ENCODE assay signal across 9 cellular contexts in genomic region chr20:62641749-62642665, GRCh38. TPM values are rescaled to one million over a fixed set of nuclear protein-coding genes. Genes with fewer than 3 reads are reported as not detected.
A peak's percentile ranks its signal among the peaks of the same experiment; 100 is the strongest.
DNase-seq lines count a peak whose midpoint lies in the region; ATAC-seq, FAIRE-seq and TF ChIP-seq lines count a peak whose summit lies in the region.
"Had no signal": no experiment of that assay in that cellular context is flagged by ENCODE, and none has a peak within 500 bp of the region (broad histone marks: within the 10 kb centered on the region; RNA-seq: fewer than 3 reads in every experiment).

Gene SLCO4A1, plus strand, starts transcription at chr20:62642503. Its CDS starts 13,952 bp downstream, at chr20:62656455.

- DNase-seq in A549 (ENCODE audit: low read depth in 1 of 2, low spot score in 1 of 2) (peak; percentile 64 to 81), NCI-H69 (lab: John Stamatoyannopoulos, UW) (peak; percentile 89), lung microvascular endothelial cell (ENCODE audit: low read depth in 2 of 2) (peak; percentile 65 to 76)
- peak; percentile 76 to 84 for DNase-seq in activated CD4-positive, alpha-beta T cell treated with anti-CD3 and anti-CD28 coated beads, Interleukin-2, amount 50 U/mL, for 4 hours
- DNase-seq in stimulated activated CD8-positive, alpha-beta memory T cell treated with anti-CD3 and anti-CD28 coated beads, Interleukin-12 subunit alpha, Interleukin-12 subunit beta, amount 100 ng/mL, for 4 hours (ENCODE audit: low read depth): peak; percentile 87

- H3K4me2 ChIP-seq in A549: peak within 1 kb of the TSS; percentile 92

- CTCF ChIA-PET in A549 (lab: Yijun Ruan, JAX): interaction anchor here (0.5 to 2.5 kb wide), 8 partner anchors 8 to 314 kb away, joined by 3 to 15 read pairs (median 4); no protein-coding TSS in a partner anchor

- no peaks in the 10 kb centered on the region for H3K36me3 ChIP-seq in duodenal mucosa (ENCODE audit: control insufficient read depth in 1 of 2, insufficient read depth in 2 of 2, low read length in 2 of 2)

- H3K4me3 ChIP-seq in A549 (peak within 1 kb of the TSS; percentile 76), duodenal mucosa (ENCODE audit: low read depth in 1 of 2, low read length in 2 of 2) (peak within 1 kb of the TSS; percentile 60 to 68)

- TF ChIP-seq EP300 in A549 (IDR thresholded peaks at IDR 0.05): no peak

- H3K9me3 ChIP-seq in A549 (no peaks in the 10 kb centered on the region), duodenal mucosa (ENCODE audit: control insufficient read depth in 1 of 2, low read length in 2 of 2) (no peaks in the 10 kb centered on the region)

- 0 out of 3 replicates have a peak, but pooled peaks cover 5% of the 10 kb centered on the region for H3K4me1 ChIP-seq in A549
- peaks cover 45 to 47% of the 10 kb centered on the region in 2 donors for H3K4me1 ChIP-seq in duodenal mucosa (ENCODE audit: control insufficient read depth in 1 of 2, insufficient read depth in 2 of 2, low read length in 2 of 2)

- POLR2A ChIA-PET in A549 (lab: Yijun Ruan, JAX): interaction anchor here (1.2 kb wide), 1 partner anchor 152 kb away, joined by 5 read pairs; no protein-coding TSS in a partner anchor

- FAIRE-seq in A549 (lab: Jason Lieb, UNC): no peak
- FAIRE-seq: G401.6 had no signal

- WGBS in A549 (ENCODE audit: missing lambda C conversion rate): 8% methylated on average over 44 of the region's 100 CpGs

- H3K27ac ChIP-seq in A549 (peak within 1 kb of the TSS; percentile 73 to 90), duodenal mucosa (ENCODE audit: low read depth, low read length) (peak within 1 kb of the TSS; percentile 37)

- peak; percentile 63 to 83 for ATAC-seq in A549
- peak; percentile 63 for ATAC-seq in GM18909 (IDR thresholded peaks at IDR 0.05; ENCODE audit: poor library complexity, unreplicated experiment)
- peak; percentile 65 for ATAC-seq in HG03196 (IDR thresholded peaks at IDR 0.05; ENCODE audit: unreplicated experiment)

- H3K9ac ChIP-seq in duodenal mucosa (ENCODE audit: low read depth in 1 of 2, low read length in 2 of 2): peak within 1 kb of the TSS; percentile 42 to 73

- no peak for TF ChIP-seq RAD21 in A549 (conservative IDR thresholded peaks at IDR 0.05 in 1 of 2, IDR thresholded peaks at IDR 0.05 in 1 of 2)

- TF ChIP-seq CTCF in A549 (IDR thresholded peaks at IDR 0.05): no peak

- H3K27me3 ChIP-seq in duodenal mucosa (ENCODE audit: control insufficient read depth in 1 of 2, insufficient read depth in 2 of 2, low read length in 2 of 2): peaks cover 2 to 4% of the 10 kb centered on the region in 2 donors

- TF ChIP-seq POLR2A in A549 (IDR thresholded peaks at IDR 0.05; ENCODE audit: low read length): peak; percentile 45

TF ChIP-seq in A549, 52 proteins besides CTCF, POLR2A, EP300 and RAD21 (continues in another document):
- TF ChIP-seq HOXA7 (CRISPR knock-in tag; IDR thresholded peaks at IDR 0.05) (no peak), TFCP2L1 (CRISPR knock-in tag; IDR thresholded peaks at IDR 0.05) (no peak), USF2 (IDR thresholded peaks at IDR 0.05) (0 out of 2 replicates have a peak, but pooled peaks have one; percentile 5), PHF8 (IDR thresholded peaks at IDR 0.05; ENCODE audit: borderline replicate concordance, low read depth) (peak; percentile 17; the same call in 1 of the 2 replicates), TP53 (CRISPR knock-in tag; IDR thresholded peaks at IDR 0.05) (no peak), ZC3H11A (IDR thresholded peaks at IDR 0.05) (no peak), KDM5A (IDR thresholded peaks at IDR 0.05) (no peak), JUN (IDR thresholded peaks at IDR 0.05) (peak in 1 of 2 experiments; percentile 53; a peak in 2 of 5 replicates), E2F6 (IDR thresholded peaks at IDR 0.05; ENCODE audit: borderline replicate concordance, low read depth) (peak; percentile 70), RCOR1 (IDR thresholded peaks at IDR 0.05; ENCODE audit: low read depth, low read length) (no peak), FOXS1 (CRISPR knock-in tag; IDR thresholded peaks at IDR 0.05) (no peak), MAFK (IDR thresholded peaks at IDR 0.05; ENCODE audit: partially characterized antibody) (no peak), HEYL (CRISPR knock-in tag; IDR thresholded peaks at IDR 0.05) (no peak), MAZ (IDR thresholded peaks at IDR 0.05; ENCODE audit: borderline replicate concordance, low read depth, low read length) (no peak), KDM1A (IDR thresholded peaks at IDR 0.05; ENCODE audit: low read depth) (no peak), ZFP36 (IDR thresholded peaks at IDR 0.05; ENCODE audit: borderline replicate concordance, partially characterized antibody) (no peak), JUNB (IDR thresholded peaks at IDR 0.05) (no peak), FOSL2 (IDR thresholded peaks at IDR 0.05) (no peak), FOSL2 (CRISPR knock-in tag; IDR thresholded peaks at IDR 0.05) (no peak), RARB (CRISPR knock-in tag; IDR thresholded peaks at IDR 0.05) (no peak), MAX (IDR thresholded peaks at IDR 0.05) (peak; percentile 74), HOXB5 (CRISPR knock-in tag; IDR thresholded peaks at IDR 0.05) (no peak), HDAC2 (IDR thresholded peaks at IDR 0.05) (no peak), HMGXB4 (CRISPR knock-in tag; IDR thresholded peaks at IDR 0.05; ENCODE audit: borderline replicate concordance) (no peak)
- TF ChIP-seq, protein P1, sequence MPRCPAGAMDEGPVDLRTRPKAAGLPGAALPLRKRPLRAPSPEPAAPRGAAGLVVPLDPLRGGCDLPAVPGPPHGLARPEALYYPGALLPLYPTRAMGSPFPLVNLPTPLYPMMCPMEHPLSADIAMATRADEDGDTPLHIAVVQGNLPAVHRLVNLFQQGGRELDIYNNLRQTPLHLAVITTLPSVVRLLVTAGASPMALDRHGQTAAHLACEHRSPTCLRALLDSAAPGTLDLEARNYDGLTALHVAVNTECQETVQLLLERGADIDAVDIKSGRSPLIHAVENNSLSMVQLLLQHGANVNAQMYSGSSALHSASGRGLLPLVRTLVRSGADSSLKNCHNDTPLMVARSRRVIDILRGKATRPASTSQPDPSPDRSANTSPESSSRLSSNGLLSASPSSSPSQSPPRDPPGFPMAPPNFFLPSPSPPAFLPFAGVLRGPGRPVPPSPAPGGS (IDR thresholded peaks at IDR 0.05): 0 out of 3 replicates have a peak, but pooled peaks have one; percentile 29
- TF ChIP-seq, protein P2, sequence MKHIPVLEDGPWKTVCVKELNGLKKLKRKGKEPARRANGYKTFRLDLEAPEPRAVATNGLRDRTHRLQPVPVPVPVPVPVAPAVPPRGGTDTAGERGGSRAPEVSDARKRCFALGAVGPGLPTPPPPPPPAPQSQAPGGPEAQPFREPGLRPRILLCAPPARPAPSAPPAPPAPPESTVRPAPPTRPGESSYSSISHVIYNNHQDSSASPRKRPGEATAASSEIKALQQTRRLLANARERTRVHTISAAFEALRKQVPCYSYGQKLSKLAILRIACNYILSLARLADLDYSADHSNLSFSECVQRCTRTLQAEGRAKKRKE (CRISPR knock-in tag; IDR thresholded peaks at IDR 0.05; ENCODE audit: low read depth): no peak
- TF ChIP-seq, protein P3, sequence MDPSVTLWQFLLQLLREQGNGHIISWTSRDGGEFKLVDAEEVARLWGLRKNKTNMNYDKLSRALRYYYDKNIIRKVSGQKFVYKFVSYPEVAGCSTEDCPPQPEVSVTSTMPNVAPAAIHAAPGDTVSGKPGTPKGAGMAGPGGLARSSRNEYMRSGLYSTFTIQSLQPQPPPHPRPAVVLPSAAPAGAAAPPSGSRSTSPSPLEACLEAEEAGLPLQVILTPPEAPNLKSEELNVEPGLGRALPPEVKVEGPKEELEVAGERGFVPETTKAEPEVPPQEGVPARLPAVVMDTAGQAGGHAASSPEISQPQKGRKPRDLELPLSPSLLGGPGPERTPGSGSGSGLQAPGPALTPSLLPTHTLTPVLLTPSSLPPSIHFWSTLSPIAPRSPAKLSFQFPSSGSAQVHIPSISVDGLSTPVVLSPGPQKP (IDR thresholded peaks at IDR 0.05; ENCODE audit: low read depth, low read length): no peak

RNA-seq across cellular contexts. Expression of gene SLCO4A1, which starts in this region (rescaled TPM):
- 1.3 and 2.1 TPM in 2 replicates for polyA plus RNA-seq in A549 (2011; rRNA removed)
- polyA plus RNA-seq in A549 (2012; cell fraction: cytosol; rRNA removed): 4.0 and 5.5 TPM in 2 replicates
- 14.5 and 19.7 TPM in 2 replicates for polyA plus RNA-seq in A549 (2012; cell fraction: nucleus; rRNA removed)
- 8.1 to 11.2 TPM (median 9.9 TPM) in 3 replicates for polyA plus RNA-seq in A549 (2017; fragmentation: RNase III; extraction: RNeasy Plus Mini Kit Qiagen cat#74134 plus additional on column Dnase treatment)
- 2.5 and 3.5 TPM in 2 replicates for polyA minus RNA-seq in A549 (2011; rRNA and poly(A)+ RNA removed)
- 0.60 and 0.65 TPM in 2 replicates for total RNA-seq in lung microvascular endothelial cell

Comparison
In these comparisons a context has a peak if more than half of its experiments do, and no peak if none do; other contexts are left out.
1. Peak in every context shown above with its lines: DNase-seq, ATAC-seq, H3K4me3 ChIP-seq and H3K27ac ChIP-seq.
2. Peak in DNase-seq in lung microvascular endothelial cell; RNA of the gene not detected or under 1 TPM.